Comparison of ENCODE assay signal across 16 cellular contexts in genomic region chr1:157198619-157199420, GRCh38.
A peak's percentile ranks its signal among the peaks of the same experiment; 100 is the strongest.
DNase-seq lines count a peak whose midpoint lies in the region; ATAC-seq and TF ChIP-seq lines count a peak whose summit lies in the region.
"Had no signal": no experiment of that assay in that cellular context is flagged by ENCODE, and none has a peak within 500 bp of the region (broad histone marks: within the 10 kb centered on the region; RNA-seq: fewer than 3 reads in every experiment).

No MANE protein-coding gene starts in this region.

- no peak for TF ChIP-seq POLR2A in sigmoid colon (IDR thresholded peaks at IDR 0.05)

- no peak overlapping the region for H3K27ac Mint-ChIP-seq in activated T-cell treated with anti-CD3 and anti-CD28 coated beads, Interleukin-2, amount 50 U/mL, for 72 hours
- H3K27ac Mint-ChIP-seq: IgD-negative memory B cell had no signal

- no peaks in the 10 kb centered on the region for H3K36me3 Mint-ChIP-seq in activated T-cell treated with anti-CD3 and anti-CD28 coated beads, Interleukin-2, amount 50 U/mL, for 72 hours (ENCODE audit: insufficient read depth in 2 of 2)

- ATAC-seq in activated T-cell treated with anti-CD3 and anti-CD28 coated beads, Interleukin-2, amount 50 U/mL, for 72 hours (replicated peaks in 1 of 2), result peak; percentile 69 to 74
- peak; percentile 87 for ATAC-seq in esophagus mucosa
- ATAC-seq: heart left ventricle had no signal

- H3K27me3 ChIP-seq in sigmoid colon, result peaks cover 0 to 14% (median 0%) of the 10 kb centered on the region in 3 donors

- no peak overlapping the region for H3K4me3 ChIP-seq in sigmoid colon
- H3K4me3 ChIP-seq: heart left ventricle had no signal

- intact Hi-C loops in sigmoid colon (cut with DNase I), result no loop called here
- intact Hi-C loops in posterior vena cava (cut with DNase I), result no loop called here

- H3K36me3 ChIP-seq in sigmoid colon, result no peaks in the 10 kb centered on the region
- H3K36me3 ChIP-seq: heart left ventricle had no signal

- peaks cover 11% of the 10 kb centered on the region for H3K4me1 Mint-ChIP-seq in activated T-cell treated with anti-CD3 and anti-CD28 coated beads, Interleukin-2, amount 50 U/mL, for 72 hours (ENCODE audit: low read depth)

- TF ChIP-seq CTCF in sigmoid colon (IDR thresholded peaks at IDR 0.05), result no peak

- no peak for TF ChIP-seq EP300 in sigmoid colon (IDR thresholded peaks at IDR 0.05)

- no peak overlapping the region for H3K27ac ChIP-seq in sigmoid colon
- H3K27ac ChIP-seq: heart left ventricle, parathyroid adenoma had no signal

- no peak overlapping the region for H3K4me3 Mint-ChIP-seq in activated T-cell treated with anti-CD3 and anti-CD28 coated beads, Interleukin-2, amount 50 U/mL, for 72 hours
- H3K4me3 Mint-ChIP-seq: IgD-negative memory B cell had no signal

- no peaks in the 10 kb centered on the region for H3K9me3 ChIP-seq in sigmoid colon
- H3K9me3 ChIP-seq: heart left ventricle had no signal

- no peaks in the 10 kb centered on the region for H3K4me1 ChIP-seq in sigmoid colon
- H3K4me1 ChIP-seq: parathyroid adenoma had no signal

- no peaks in the 10 kb centered on the region for H3K9me3 Mint-ChIP-seq in activated T-cell treated with anti-CD3 and anti-CD28 coated beads, Interleukin-2, amount 50 U/mL, for 72 hours
- H3K9me3 Mint-ChIP-seq: IgD-negative memory B cell had no signal

- 77 to 92% methylated on average over 8 of the region's 8 CpGs for WGBS in sigmoid colon, 2 donors

- DNase-seq in activated T-cell treated with anti-CD3 and anti-CD28 coated beads, Interleukin-2, amount 50 U/mL, for 72 hours, result peak; percentile 21 to 23
- no peak for DNase-seq in activated T-cell treated with anti-CD3 and anti-CD28 coated beads, Interleukin-2, amount 50 U/mL, for 1 hour
- peak; percentile 48 for DNase-seq in NCI-H2107 (lab: John Stamatoyannopoulos, UW)
- peak; percentile 39 for DNase-seq in sigmoid colon
- DNase-seq in DMS 273 treated with DMSO at 0.1 percent for 48 hours (lab: John Stamatoyannopoulos, UW), result no peak
- DNase-seq in posterior vena cava (ENCODE audit: low spot score), result no peak
- no peak for DNase-seq in GM19240 (ENCODE audit: insufficient read length, low spot score)
- DNase-seq: COR-L47; heart left ventricle; kidney; NCI-H446 treated with DMSO at 0.1 percent for 48 hours; stimulated activated CD4-positive, alpha-beta T cell treated with anti-CD3 and anti-CD28 coated beads, Interleukin-15, amount 100 ng/mL, for 24 hours; substantia nigra had no signal

- H3K27me3 Mint-ChIP-seq in activated T-cell treated with anti-CD3 and anti-CD28 coated beads, Interleukin-2, amount 50 U/mL, for 72 hours (ENCODE audit: low read depth), result peaks cover 22% of the 10 kb centered on the region

Comparison
In these comparisons a context has a peak if more than half of its experiments do, and no peak if none do; other contexts are left out.
1. DNase-seq: peak in activated T-cell treated with anti-CD3 and anti-CD28 coated beads, Interleukin-2, amount 50 U/mL, for 72 hours (2 of 2), NCI-H2107 (single experiment) and sigmoid colon (single experiment); none in activated T-cell treated with anti-CD3 and anti-CD28 coated beads, Interleukin-2, amount 50 U/mL, for 1 hour (single experiment), DMS 273 treated with DMSO at 0.1 percent for 48 hours (single experiment), posterior vena cava (single experiment) and GM19240 (single experiment).